Comparison of ENCODE assay signal across 8 cellular contexts in genomic region chrX:116009871-116010710, GRCh38.
A peak's percentile ranks its signal among the peaks of the same experiment; 100 is the strongest.
DNase-seq lines count a peak whose midpoint lies in the region; ATAC-seq and TF ChIP-seq lines count a peak whose summit lies in the region.

No MANE protein-coding gene starts in this region.

- H3K9me3 ChIP-seq in Caco-2 (no peaks in the 10 kb centered on the region), esophagus squamous epithelium (no peaks in the 10 kb centered on the region)

- POLR2A ChIA-PET in Caco-2 (lab: Charles Lee) = no interaction called here

- CTCF ChIA-PET in Caco-2 (lab: Charles Lee) = no interaction called here

- H3K27ac Mint-ChIP-seq in Caco-2 (ENCODE audit: unreplicated experiment) = peak overlapping the region; percentile 7

- intact Hi-C loops in Caco-2 (cut with micrococcal nuclease; ENCODE audit: unreplicated experiment) = no loop called here
- intact Hi-C loops in left cardiac atrium (cut with DNase I) = no loop called here
- intact Hi-C loops in esophagus squamous epithelium (cut with DNase I) = no loop called here

- no peaks in the 10 kb centered on the region for H3K36me3 Mint-ChIP-seq in Caco-2 (ENCODE audit: insufficient read depth, unreplicated experiment)

- no peaks in the 10 kb centered on the region for H3K27me3 Mint-ChIP-seq in Caco-2 (ENCODE audit: insufficient read depth, unreplicated experiment)

- DNase-seq in Caco-2 = peak in 1 of 2 experiments; percentile 5
- DNase-seq in left cardiac atrium = no peak
- no peak for DNase-seq in NCI-H1436 (lab: John Stamatoyannopoulos, UW)
- DNase-seq in dedifferentiated amniotic fluid mesenchymal stem cell (ENCODE audit: extremely low spot score) = no peak
- DNase-seq in SW 1271 (lab: John Stamatoyannopoulos, UW) = no peak
- DNase-seq in esophagus squamous epithelium (lab: John Stamatoyannopoulos, UW) = no peak

- peaks cover 33% of the 10 kb centered on the region for H3K9me3 Mint-ChIP-seq in Caco-2 (ENCODE audit: unreplicated experiment)

- H3K27me3 ChIP-seq in Caco-2 (replicated peaks; ENCODE audit: control insufficient read depth, insufficient read depth, low read length) (no peaks in the 10 kb centered on the region), esophagus squamous epithelium (no peaks in the 10 kb centered on the region)

- H3K4me1 ChIP-seq in Caco-2 (no peaks in the 10 kb centered on the region), esophagus squamous epithelium (no peaks in the 10 kb centered on the region)

- H3K36me3 ChIP-seq in Caco-2 (ENCODE audit: control insufficient read depth, insufficient read depth, low read length) (no peaks in the 10 kb centered on the region), esophagus squamous epithelium (no peaks in the 10 kb centered on the region)

- H3K4me3 ChIP-seq in Caco-2 (ENCODE audit: low read depth, low read length) (no peak overlapping the region), esophagus squamous epithelium (no peak overlapping the region)

- TF ChIP-seq POLR2A in esophagus squamous epithelium (IDR thresholded peaks at IDR 0.05) = no peak

- peaks cover 8% of the 10 kb centered on the region for H3K4me1 Mint-ChIP-seq in Caco-2 (ENCODE audit: low read depth, unreplicated experiment)

- ATAC-seq in GM19467 (IDR thresholded peaks at IDR 0.05; ENCODE audit: unreplicated experiment) (peak; percentile 83), HG03432 (IDR thresholded peaks at IDR 0.05; ENCODE audit: unreplicated experiment) (peak; percentile 83), left cardiac atrium (peak; percentile 29 to 44)

- TF ChIP-seq CTCF in Caco-2 (IDR thresholded peaks at IDR 0.05; ENCODE audit: insufficient read depth in 1 of 2, low read depth in 1 of 2, low read length in 1 of 2, severe bottlenecking in 1 of 2, unreplicated experiment in 1 of 2) (no peak), esophagus squamous epithelium (IDR thresholded peaks at IDR 0.05) (no peak)

- BruUV-seq in Caco-2 (replicated peaks; lab: Mats Ljungman, UMichigan) = no TSS peak

- 2 to 12% methylated on average over 7 to 8 of the region's 8 CpGs for WGBS in esophagus squamous epithelium, 2 donors

- peak overlapping the region; percentile 58 for H3K4me3 Mint-ChIP-seq in Caco-2 (ENCODE audit: unreplicated experiment)

- H3K27ac ChIP-seq in esophagus squamous epithelium = no peak overlapping the region
